In genomic region chr17:80832266-80832676, GRCh38 we compare ENCODE assay signal across 8 cellular contexts.
DNase-seq lines count a peak whose midpoint lies in the region; ATAC-seq, FAIRE-seq and TF ChIP-seq lines count a peak whose summit lies in the region.

No MANE protein-coding gene starts in this region.

- WGBS in esophagus squamous epithelium, 2 donors: 50 to 54% methylated on average over 3 to 6 of the region's 12 CpGs

- H3K4me3 Mint-ChIP-seq in naive thymus-derived CD4-positive, alpha-beta T cell: peak overlapping the region; percentile 74 to 89 (median 88)

- peaks cover 13 to 71% (median 40%) of the 10 kb centered on the region in 7 donors for H3K4me1 Mint-ChIP-seq in naive thymus-derived CD4-positive, alpha-beta T cell

- peak overlapping the region; percentile 62 to 91 (median 86) for H3K27ac ChIP-seq in esophagus squamous epithelium
- peak overlapping the region; percentile 80 for H3K27ac ChIP-seq in naive thymus-derived CD4-positive, alpha-beta T cell (ENCODE audit: low read depth, low read length)

- intact Hi-C loops in esophagus squamous epithelium (cut with DNase I): no loop called here
- intact Hi-C loops in naive thymus-derived CD4-positive, alpha-beta T cell (cut with micrococcal nuclease): loop anchor here (2.0 to 5.0 kb wide), 4 partner anchors 31 to 71 kb away; no protein-coding TSS in a partner anchor

- no peaks in the 10 kb centered on the region for H3K27me3 ChIP-seq in esophagus squamous epithelium
- no peaks in the 10 kb centered on the region for H3K27me3 ChIP-seq in naive thymus-derived CD4-positive, alpha-beta T cell (ENCODE audit: control insufficient read depth in 2 of 2, insufficient read depth in 2 of 2, low read length in 2 of 2)

- no peaks in the 10 kb centered on the region for H3K27me3 Mint-ChIP-seq in naive thymus-derived CD4-positive, alpha-beta T cell

- DNase-seq in AG08395 (ENCODE audit: low spot score): peak; percentile 78
- DNase-seq in GM12891 (ENCODE audit: insufficient read length, low spot score): no peak
- DNase-seq in esophagus squamous epithelium (lab: John Stamatoyannopoulos, UW): no peak
- DNase-seq in naive thymus-derived CD4-positive, alpha-beta T cell: no peak
- no peak for DNase-seq in effector CD4-positive, alpha-beta T cell
- DNase-seq in mucosa of gallbladder (ENCODE audit: low spot score): no peak

- no peaks in the 10 kb centered on the region for H3K9me3 ChIP-seq in esophagus squamous epithelium
- no peaks in the 10 kb centered on the region for H3K9me3 ChIP-seq in naive thymus-derived CD4-positive, alpha-beta T cell (ENCODE audit: control insufficient read depth in 2 of 3, low read length in 3 of 3)

- H3K36me3 Mint-ChIP-seq in naive thymus-derived CD4-positive, alpha-beta T cell: peaks cover 0 to 31% (median 13%) of the 10 kb centered on the region in 5 donors

- H3K9me3 Mint-ChIP-seq in naive thymus-derived CD4-positive, alpha-beta T cell: peaks cover 0 to 3% (median 0%) of the 10 kb centered on the region in 11 donors

- TF ChIP-seq POLR2A in GM12891 (IDR thresholded peaks at IDR 0.05; ENCODE audit: low read depth, low read length): no peak
- TF ChIP-seq POLR2A in esophagus squamous epithelium (IDR thresholded peaks at IDR 0.05): no peak

- peaks cover 21 to 40% (median 23%) of the 10 kb centered on the region in 3 donors for H3K4me1 ChIP-seq in esophagus squamous epithelium
- peaks cover 9 to 12% of the 10 kb centered on the region in 2 donors for H3K4me1 ChIP-seq in naive thymus-derived CD4-positive, alpha-beta T cell (ENCODE audit: control insufficient read depth in 2 of 2, insufficient read depth in 2 of 2, low read length in 2 of 2)

- POLR2A ChIA-PET in naive thymus-derived CD4-positive, alpha-beta T cell (lab: Charles Lee): interaction anchor here (0.9 to 2.3 kb wide), 12 partner anchors 10 to 378 kb away, joined by 3 to 15 read pairs (median 6); no protein-coding TSS in a partner anchor

- ATAC-seq in SK-N-SH treated with all-trans-retinoic acid at 6 μM for 48 hours (peak; percentile 74), HG03520 (IDR thresholded peaks at IDR 0.05; ENCODE audit: unreplicated experiment) (no peak)
- ATAC-seq in naive thymus-derived CD4-positive, alpha-beta T cell: no peak

- peaks cover 0 to 5% (median 0%) of the 10 kb centered on the region in 3 donors for H3K36me3 ChIP-seq in esophagus squamous epithelium
- H3K36me3 ChIP-seq in naive thymus-derived CD4-positive, alpha-beta T cell (ENCODE audit: control insufficient read depth in 2 of 3, insufficient read depth in 3 of 3, low read length in 3 of 3): peaks cover 0 to 18% (median 0%) of the 10 kb centered on the region in 3 experiments

- CTCF ChIA-PET in naive thymus-derived CD4-positive, alpha-beta T cell (lab: Charles Lee): interaction anchor here (1.1 to 1.4 kb wide), 4 partner anchors 10 to 47 kb away, joined by 3 to 5 read pairs (median 4); no protein-coding TSS in a partner anchor

- no peak for TF ChIP-seq CTCF in esophagus squamous epithelium (IDR thresholded peaks at IDR 0.05)

- peak; percentile 72 for FAIRE-seq in GM12891 (lab: Jason Lieb, UNC)

- peak overlapping the region; percentile 83 to 99 (median 94) for H3K27ac Mint-ChIP-seq in naive thymus-derived CD4-positive, alpha-beta T cell

- H3K4me3 ChIP-seq in esophagus squamous epithelium: peak overlapping the region in 3 of 4 donors; percentile 49 to 66 (median 53)
- peak overlapping the region; percentile 36 for H3K4me3 ChIP-seq in naive thymus-derived CD4-positive, alpha-beta T cell (ENCODE audit: low read length)

TF ChIP-seq in GM12891, 5 proteins besides CTCF, POLR2A, EP300 and RAD21:
- TF ChIP-seq SPI1 (IDR thresholded peaks at IDR 0.05; ENCODE audit: low read depth, low read length): no peak
- no peak for TF ChIP-seq POU2F2 (IDR thresholded peaks at IDR 0.05; ENCODE audit: low read depth, low read length)
- TF ChIP-seq PAX5 (IDR thresholded peaks at IDR 0.05; ENCODE audit: insufficient read depth, low read length, severe bottlenecking): no peak
- no peak for TF ChIP-seq POLR2AphosphoS5 (IDR thresholded peaks at IDR 0.05; ENCODE audit: low read depth, low read length)
- TF ChIP-seq TAF1 (IDR thresholded peaks at IDR 0.05; ENCODE audit: low read depth, low read length): no peak

TF ChIP-seq in SK-N-SH treated with all-trans-retinoic acid at 6 μM for 48 hours, 23 proteins besides CTCF, POLR2A, EP300 and RAD21:
- TF ChIP-seq BACH2 (CRISPR knock-in tag; IDR thresholded peaks at IDR 0.05; ENCODE audit: borderline replicate concordance) (0 out of 2 replicates have a peak, but pooled peaks have one; percentile 25), ZNF565 (CRISPR knock-in tag; conservative IDR thresholded peaks at IDR 0.05; ENCODE audit: low read depth) (no peak), RARB (CRISPR knock-in tag; IDR thresholded peaks at IDR 0.05) (no peak)
TF ChIP-seq in SK-N-SH treated with all-trans-retinoic acid at 6 μM for 48 hours: peak in this region for 1.
